In the genomic region with DNA sequence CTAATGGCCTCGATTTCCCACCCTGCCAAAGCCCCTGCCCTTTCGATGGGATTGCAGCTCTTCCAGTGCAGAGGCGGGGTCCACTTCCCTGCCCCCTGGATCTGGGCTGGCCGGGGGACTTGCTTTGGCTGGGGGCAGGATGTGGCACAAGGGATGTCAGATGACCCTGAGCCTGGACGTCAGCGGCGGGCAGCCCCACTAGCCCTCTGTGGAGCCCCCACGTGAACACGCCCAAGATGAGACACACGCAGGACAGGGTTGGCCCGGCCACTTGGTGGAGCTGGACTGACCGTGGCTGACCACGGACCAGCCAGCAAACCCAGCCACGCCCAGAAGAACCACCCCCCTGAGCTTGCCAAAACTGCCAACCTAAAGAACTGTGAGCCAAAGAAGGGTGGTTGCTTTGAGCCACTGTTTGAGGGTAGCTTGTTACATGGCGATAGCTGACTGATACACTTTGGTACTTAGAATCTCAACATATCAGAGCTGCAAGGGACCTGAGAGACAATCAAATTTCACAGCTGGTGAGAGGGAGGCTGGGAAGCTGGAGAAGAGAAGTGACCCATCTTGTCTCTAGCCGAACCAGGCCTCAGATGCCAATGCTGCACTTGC, we compare ENCODE assay signal across 2 cellular contexts.
TF ChIP-seq lines count a peak whose summit lies in the region.

No MANE protein-coding gene starts in this region.

TF ChIP-seq in HepG2, 621 proteins besides CTCF, POLR2A, EP300 and RAD21:
- peak; percentile 95 for TF ChIP-seq RBAK (CRISPR knock-in tag; IDR thresholded peaks at IDR 0.05)
- TF ChIP-seq, protein P1, sequence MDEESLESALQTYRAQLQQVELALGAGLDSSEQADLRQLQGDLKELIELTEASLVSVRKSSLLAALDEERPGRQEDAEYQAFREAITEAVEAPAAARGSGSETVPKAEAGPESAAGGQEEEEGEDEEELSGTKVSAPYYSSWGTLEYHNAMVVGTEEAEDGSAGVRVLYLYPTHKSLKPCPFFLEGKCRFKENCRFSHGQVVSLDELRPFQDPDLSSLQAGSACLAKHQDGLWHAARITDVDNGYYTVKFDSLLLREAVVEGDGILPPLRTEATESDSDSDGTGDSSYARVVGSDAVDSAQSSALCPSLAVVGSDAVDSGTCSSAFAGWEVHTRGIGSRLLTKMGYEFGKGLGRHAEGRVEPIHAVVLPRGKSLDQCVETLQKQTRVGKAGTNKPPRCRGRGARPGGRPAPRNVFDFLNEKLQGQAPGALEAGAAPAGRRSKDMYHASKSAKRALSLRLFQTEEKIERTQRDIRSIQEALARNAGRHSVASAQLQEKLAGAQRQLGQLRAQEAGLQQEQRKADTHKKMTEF (CRISPR knock-in tag; IDR thresholded peaks at IDR 0.05) = no peak

TF ChIP-seq in Ishikawa, 13 proteins besides CTCF, POLR2A, EP300 and RAD21:
- TF ChIP-seq, protein P2, sequence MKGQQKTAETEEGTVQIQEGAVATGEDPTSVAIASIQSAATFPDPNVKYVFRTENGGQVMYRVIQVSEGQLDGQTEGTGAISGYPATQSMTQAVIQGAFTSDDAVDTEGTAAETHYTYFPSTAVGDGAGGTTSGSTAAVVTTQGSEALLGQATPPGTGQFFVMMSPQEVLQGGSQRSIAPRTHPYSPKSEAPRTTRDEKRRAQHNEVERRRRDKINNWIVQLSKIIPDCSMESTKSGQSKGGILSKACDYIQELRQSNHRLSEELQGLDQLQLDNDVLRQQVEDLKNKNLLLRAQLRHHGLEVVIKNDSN (IDR thresholded peaks at IDR 0.05) = 0 out of 2 replicates have a peak, but pooled peaks have one; percentile 6
- TF ChIP-seq EGR1 (IDR thresholded peaks at IDR 0.05) (no peak), YY1 (IDR thresholded peaks at IDR 0.05; ENCODE audit: low read depth) (no peak), TAF1 (IDR thresholded peaks at IDR 0.05; ENCODE audit: low read depth) (no peak), CEBPB (IDR thresholded peaks at IDR 0.05) (no peak), TEAD4 (IDR thresholded peaks at IDR 0.05) (no peak), NFIC (IDR thresholded peaks at IDR 0.05) (no peak), ZBTB7A (IDR thresholded peaks at IDR 0.05; ENCODE audit: low read depth) (peak; percentile 38; the same call in 1 of the 2 replicates)
- TF ChIP-seq, protein P3, sequence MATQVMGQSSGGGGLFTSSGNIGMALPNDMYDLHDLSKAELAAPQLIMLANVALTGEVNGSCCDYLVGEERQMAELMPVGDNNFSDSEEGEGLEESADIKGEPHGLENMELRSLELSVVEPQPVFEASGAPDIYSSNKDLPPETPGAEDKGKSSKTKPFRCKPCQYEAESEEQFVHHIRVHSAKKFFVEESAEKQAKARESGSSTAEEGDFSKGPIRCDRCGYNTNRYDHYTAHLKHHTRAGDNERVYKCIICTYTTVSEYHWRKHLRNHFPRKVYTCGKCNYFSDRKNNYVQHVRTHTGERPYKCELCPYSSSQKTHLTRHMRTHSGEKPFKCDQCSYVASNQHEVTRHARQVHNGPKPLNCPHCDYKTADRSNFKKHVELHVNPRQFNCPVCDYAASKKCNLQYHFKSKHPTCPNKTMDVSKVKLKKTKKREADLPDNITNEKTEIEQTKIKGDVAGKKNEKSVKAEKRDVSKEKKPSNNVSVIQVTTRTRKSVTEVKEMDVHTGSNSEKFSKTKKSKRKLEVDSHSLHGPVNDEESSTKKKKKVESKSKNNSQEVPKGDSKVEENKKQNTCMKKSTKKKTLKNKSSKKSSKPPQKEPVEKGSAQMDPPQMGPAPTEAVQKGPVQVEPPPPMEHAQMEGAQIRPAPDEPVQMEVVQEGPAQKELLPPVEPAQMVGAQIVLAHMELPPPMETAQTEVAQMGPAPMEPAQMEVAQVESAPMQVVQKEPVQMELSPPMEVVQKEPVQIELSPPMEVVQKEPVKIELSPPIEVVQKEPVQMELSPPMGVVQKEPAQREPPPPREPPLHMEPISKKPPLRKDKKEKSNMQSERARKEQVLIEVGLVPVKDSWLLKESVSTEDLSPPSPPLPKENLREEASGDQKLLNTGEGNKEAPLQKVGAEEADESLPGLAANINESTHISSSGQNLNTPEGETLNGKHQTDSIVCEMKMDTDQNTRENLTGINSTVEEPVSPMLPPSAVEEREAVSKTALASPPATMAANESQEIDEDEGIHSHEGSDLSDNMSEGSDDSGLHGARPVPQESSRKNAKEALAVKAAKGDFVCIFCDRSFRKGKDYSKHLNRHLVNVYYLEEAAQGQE (IDR thresholded peaks at IDR 0.05; ENCODE audit: low read depth) = no peak
- TF ChIP-seq, protein P4, sequence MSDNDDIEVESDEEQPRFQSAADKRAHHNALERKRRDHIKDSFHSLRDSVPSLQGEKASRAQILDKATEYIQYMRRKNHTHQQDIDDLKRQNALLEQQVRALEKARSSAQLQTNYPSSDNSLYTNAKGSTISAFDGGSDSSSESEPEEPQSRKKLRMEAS (IDR thresholded peaks at IDR 0.05) = no peak
